ENCODE assay signal across 8 cellular contexts in genomic region chr22:28051787-28052356, GRCh38.
DNase-seq lines count a peak whose midpoint lies in the region; FAIRE-seq and TF ChIP-seq lines count a peak whose summit lies in the region.

No MANE protein-coding gene starts in this region.

- no peak for FAIRE-seq in small intestine (lab: Jason Lieb, UNC)

- H3K36me3 ChIP-seq in small intestine (ENCODE audit: control insufficient read depth in 2 of 2, insufficient read depth in 2 of 2, low read length in 2 of 2): no peaks in the 10 kb centered on the region

- POLR2A ChIA-PET in AG04449 (lab: Yijun Ruan, JAX): no interaction called here

- TF ChIP-seq CTCF in AG04449 (IDR thresholded peaks at IDR 0.05; ENCODE audit: insufficient read depth, low read length, missing control alignments): peak; percentile 87
- TF ChIP-seq CTCF in GM12872 (IDR thresholded peaks at IDR 0.05; ENCODE audit: insufficient read depth, low read depth, low read length): peak; percentile 75

- H3K9me3 ChIP-seq in small intestine (ENCODE audit: control insufficient read depth, low read depth): no peaks in the 10 kb centered on the region

- no peak overlapping the region for H3K27ac ChIP-seq in small intestine (ENCODE audit: low read depth in 1 of 2, low read length in 1 of 2)

- no peak overlapping the region for H3K4me3 ChIP-seq in AG04449 (ENCODE audit: low read depth, low read length)
- no peak overlapping the region for H3K4me3 ChIP-seq in small intestine (ENCODE audit: low read depth in 1 of 2, low read length in 2 of 2)

- DNase-seq in AG04449 (ENCODE audit: low read depth, low spot score): no peak
- DNase-seq in NCI-H748 (lab: John Stamatoyannopoulos, UW; ENCODE audit: unreplicated experiment): peak; percentile 61
- DNase-seq in amygdala (lab: John Stamatoyannopoulos, UW): peak in 35 of 56 donors; percentile 5 to 81 (median 25)
- peak; percentile 47 for DNase-seq in hippocampal formation (lab: John Stamatoyannopoulos, UW)
- peak; percentile 54 for DNase-seq in small intestine
- no peak for DNase-seq in HPDE6-E6E7 (ENCODE audit: extremely low spot score)
- DNase-seq in GDM1 (lab: John Stamatoyannopoulos, UW): no peak

- no peaks in the 10 kb centered on the region for H3K27me3 ChIP-seq in small intestine (ENCODE audit: control insufficient read depth in 2 of 2, insufficient read depth in 2 of 2, low read length in 2 of 2)

- CTCF ChIA-PET in AG04449 (lab: Yijun Ruan, JAX): interaction anchor here (0.7 to 6.7 kb wide), 60 partner anchors 9 to 1194 kb away, joined by 3 to 89 read pairs (median 4); no protein-coding TSS in a partner anchor

- no peaks in the 10 kb centered on the region for H3K4me1 ChIP-seq in small intestine (ENCODE audit: control insufficient read depth in 2 of 2, insufficient read depth in 1 of 2, low read depth in 1 of 2, low read length in 1 of 2)

- WGBS in small intestine, 3 donors: 46 to 57% (median 52%) methylated on average over 5 of the region's 5 CpGs

Comparison
In these comparisons a context has a peak if more than half of its experiments do, and no peak if none do; other contexts are left out.
1. DNase-seq: peak in NCI-H748 (single experiment), amygdala (35 of 56), hippocampal formation (2 of 2) and small intestine (single experiment); none in AG04449 (single experiment), HPDE6-E6E7 (single experiment) and GDM1 (single experiment).